1 cellular context compared by ENCODE assay signal in the genomic region with DNA sequence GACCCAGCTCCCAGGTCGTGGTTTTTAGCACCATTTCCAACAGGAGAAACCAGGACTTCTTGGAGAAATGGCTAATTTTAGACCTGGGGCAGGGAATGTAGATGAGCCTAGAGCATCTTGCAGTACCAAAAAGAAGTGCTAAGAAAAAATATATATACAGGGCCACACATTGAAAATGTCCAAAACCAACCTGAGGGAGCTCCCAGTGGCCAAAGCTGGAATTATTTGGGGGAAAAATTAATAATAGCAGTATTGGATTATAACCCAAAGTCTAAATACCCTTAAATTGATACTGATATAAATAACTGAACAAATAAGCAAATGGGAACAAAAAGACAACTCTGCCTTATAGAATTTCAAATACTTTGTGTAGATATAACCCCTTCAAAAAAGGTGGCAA.
TF ChIP-seq lines count a peak whose summit lies in the region.

No MANE protein-coding gene starts in this region.

TF ChIP-seq in endothelial cell of umbilical vein, 7 proteins besides CTCF, POLR2A, EP300 and RAD21:
- no peak for TF ChIP-seq FOS (IDR thresholded peaks at IDR 0.05; ENCODE audit: borderline replicate concordance, insufficient read depth, low read length)
- no peak for TF ChIP-seq POLR2AphosphoS5 (IDR thresholded peaks at IDR 0.05; ENCODE audit: insufficient read depth, low read depth, low read length)
- no peak for TF ChIP-seq JUN (IDR thresholded peaks at IDR 0.05; ENCODE audit: borderline replicate concordance, insufficient read depth, insufficient read length, low read depth)
- TF ChIP-seq MYC (IDR thresholded peaks at IDR 0.05; ENCODE audit: low read depth, low read length), result no peak
- no peak for TF ChIP-seq GATA2 (IDR thresholded peaks at IDR 0.05; ENCODE audit: insufficient read depth, insufficient read length, low read depth, low read length)
- no peak for TF ChIP-seq EZH2 (IDR thresholded peaks at IDR 0.05; ENCODE audit: borderline replicate concordance, low read depth, low read length, severe bottlenecking)
- TF ChIP-seq, protein P1, sequence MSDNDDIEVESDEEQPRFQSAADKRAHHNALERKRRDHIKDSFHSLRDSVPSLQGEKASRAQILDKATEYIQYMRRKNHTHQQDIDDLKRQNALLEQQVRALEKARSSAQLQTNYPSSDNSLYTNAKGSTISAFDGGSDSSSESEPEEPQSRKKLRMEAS (IDR thresholded peaks at IDR 0.05; ENCODE audit: insufficient read depth, insufficient read length), result no peak
